ENCODE assay signal across 10 cellular contexts in the genomic region with DNA sequence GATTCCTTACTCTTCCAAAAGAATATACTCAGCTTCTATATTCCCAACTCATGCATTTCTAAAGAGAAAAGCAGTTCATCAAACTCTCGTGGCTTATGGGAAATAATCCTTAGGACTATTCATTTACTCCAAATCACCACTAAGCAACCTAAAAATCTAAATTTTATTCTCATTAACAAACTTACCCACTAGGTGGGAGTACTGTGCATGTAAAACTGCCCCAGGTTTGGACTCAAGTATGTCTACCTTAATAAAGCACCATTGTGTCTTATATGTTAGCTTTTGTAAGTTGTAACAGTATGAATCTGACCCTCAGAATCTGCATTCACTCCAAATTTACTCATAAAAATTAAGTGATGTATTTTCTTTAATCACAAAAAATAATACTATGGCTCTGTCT.
DNase-seq lines count a peak whose midpoint lies in the region; ATAC-seq lines count a peak whose summit lies in the region.
"Had no signal": no experiment of that assay in that cellular context is flagged by ENCODE, and none has a peak within 500 bp of the region (broad histone marks: within the 10 kb centered on the region; RNA-seq: fewer than 3 reads in every experiment).

No MANE protein-coding gene starts in this region.

- peak; percentile 65 for ATAC-seq in HG02981 (IDR thresholded peaks at IDR 0.05; ENCODE audit: unreplicated experiment)
- no peak for ATAC-seq in GM18861 (IDR thresholded peaks at IDR 0.05; ENCODE audit: unreplicated experiment)
- no peak for ATAC-seq in HG03039 (IDR thresholded peaks at IDR 0.05; ENCODE audit: unreplicated experiment)
- ATAC-seq in HG03196 (IDR thresholded peaks at IDR 0.05; ENCODE audit: unreplicated experiment) = no peak

- DNase-seq in EL (peak; percentile 61), SW480 (ENCODE audit: low spot score) (peak; percentile 7), left kidney (ENCODE audit: low read depth, low spot score) (peak; percentile 22), AG08396 (ENCODE audit: low spot score) (no peak)
- DNase-seq: activated CD4-positive, alpha-beta memory T cell treated with anti-CD3 and anti-CD28 coated beads, Interleukin-2, amount 10 ng/mL, durations not matched to agents 7 days and 5 days; left cardiac atrium had no signal
